Comparison of ENCODE assay signal across 8 cellular contexts in the genomic region with DNA sequence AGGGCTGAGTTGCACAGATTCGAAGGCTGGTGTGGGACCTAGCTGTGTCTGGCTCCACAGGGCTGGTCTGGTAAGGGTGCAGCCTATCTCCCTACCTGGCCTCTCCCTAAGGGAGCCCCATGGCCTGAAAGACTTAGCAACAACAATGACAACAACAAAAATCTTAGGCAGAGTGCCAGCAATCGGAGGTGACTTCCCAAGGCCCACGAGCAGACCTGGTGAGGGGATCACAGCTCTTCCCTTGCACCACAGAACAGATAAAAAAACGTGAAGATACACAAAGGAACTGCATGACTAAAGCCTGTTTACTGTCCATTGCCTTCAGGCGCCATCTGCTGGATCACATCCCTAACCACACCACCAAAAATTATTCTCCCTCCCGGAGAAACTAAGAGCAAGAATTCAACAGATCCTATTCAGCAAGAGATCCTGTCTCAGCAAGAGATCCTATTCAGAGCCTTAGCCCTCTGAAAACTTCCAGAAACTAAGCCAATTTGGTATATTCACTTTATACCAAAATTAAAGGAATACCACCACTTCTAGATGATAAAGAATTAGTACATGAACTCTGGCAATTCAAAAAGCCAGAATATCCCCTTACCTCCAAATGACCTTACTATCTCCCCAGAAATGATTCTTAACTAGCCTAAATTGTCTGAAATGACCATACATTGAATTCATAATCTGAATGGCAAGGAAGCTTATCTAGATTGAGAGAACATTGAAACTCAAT. TPM values are rescaled to one million over a fixed set of nuclear protein-coding genes. Genes with fewer than 3 reads are reported as not detected.
DNase-seq lines count a peak whose midpoint lies in the region; ATAC-seq and TF ChIP-seq lines count a peak whose summit lies in the region.

No MANE protein-coding gene starts in this region.

- H3K27ac ChIP-seq in right atrium auricular region: no peak overlapping the region
- H3K27ac ChIP-seq in gastrocnemius medialis: no peak overlapping the region

- DNase-seq in GDM1 (lab: John Stamatoyannopoulos, UW): peak; percentile 1
- peak; percentile 33 for DNase-seq in HS-27A (ENCODE audit: low read depth)
- DNase-seq in SHP77 (lab: John Stamatoyannopoulos, UW): peak; percentile 65 to 78
- DNase-seq in adipocyte (ENCODE audit: low read depth): peak; percentile 79
- DNase-seq in right atrium auricular region (ENCODE audit: low spot score): no peak
- no peak for DNase-seq in gastrocnemius medialis
- DNase-seq in NCI-H128 (lab: John Stamatoyannopoulos, UW; ENCODE audit: unreplicated experiment): no peak

- no peak overlapping the region for H3K4me3 ChIP-seq in adipocyte (ENCODE audit: low read length)
- H3K4me3 ChIP-seq in right atrium auricular region: no peak overlapping the region
- H3K4me3 ChIP-seq in gastrocnemius medialis: no peak overlapping the region

- H3K9ac ChIP-seq in adipocyte (ENCODE audit: low read length): no peak overlapping the region

- no peaks in the 10 kb centered on the region for H3K4me1 ChIP-seq in adipocyte (ENCODE audit: control insufficient read depth, insufficient read depth, low read length)
- H3K4me1 ChIP-seq in right atrium auricular region: no peaks in the 10 kb centered on the region
- no peaks in the 10 kb centered on the region for H3K4me1 ChIP-seq in gastrocnemius medialis

- H3K36me3 ChIP-seq in adipocyte (ENCODE audit: control insufficient read depth, insufficient read depth, low read length, severe bottlenecking): no peaks in the 10 kb centered on the region
- no peaks in the 10 kb centered on the region for H3K36me3 ChIP-seq in right atrium auricular region
- H3K36me3 ChIP-seq in gastrocnemius medialis: no peaks in the 10 kb centered on the region

- ATAC-seq in GM21423 (IDR thresholded peaks at IDR 0.05; ENCODE audit: unreplicated experiment) (peak; percentile 63), gastrocnemius medialis (no peak)

- intact Hi-C loops in gastrocnemius medialis (cut with DNase I; ENCODE audit: low total_unique reads): loop anchor here (1.0 kb wide), 1 partner anchor 290 kb away; no protein-coding TSS in a partner anchor

- TF ChIP-seq CTCF in right atrium auricular region (IDR thresholded peaks at IDR 0.05): peak; percentile 14 to 65
- peak; percentile 9 to 50 (median 40) for TF ChIP-seq CTCF in gastrocnemius medialis (IDR thresholded peaks at IDR 0.05 in 4 of 5, conservative IDR thresholded peaks at IDR 0.05 in 1 of 5)

- TF ChIP-seq POLR2A in gastrocnemius medialis (IDR thresholded peaks at IDR 0.05): no peak

- in situ Hi-C loops in gastrocnemius medialis (cut with MboI; ENCODE audit: low sequenced_read_pairs in 4 of 4): loop anchor here (5.0 to 25.0 kb wide), 3 partner anchors 285 to 292 kb away; partner anchors contain the start of gene GABRR3 (in 2 of the 4)

- H3K27me3 ChIP-seq in adipocyte (replicated peaks; ENCODE audit: control insufficient read depth, insufficient read depth, low read length) (peaks cover 37% of the 10 kb centered on the region), right atrium auricular region (no peaks in the 10 kb centered on the region), gastrocnemius medialis (no peaks in the 10 kb centered on the region)

- H3K9me3 ChIP-seq in adipocyte (ENCODE audit: control insufficient read depth, low read length) (no peaks in the 10 kb centered on the region), right atrium auricular region (no peaks in the 10 kb centered on the region), gastrocnemius medialis (no peaks in the 10 kb centered on the region)

RNA-seq across cellular contexts. Expression of gene OR5K4, which starts 24.1 kb away (rescaled TPM):
- total RNA-seq in right atrium auricular region: not detected
- not detected for total RNA-seq in gastrocnemius medialis

RNA-seq across cellular contexts. Expression of gene OR5H2, which starts 47.3 kb away (rescaled TPM):
- total RNA-seq in right atrium auricular region (not detected), gastrocnemius medialis (not detected)

Comparison
In these comparisons a context has a peak if more than half of its experiments do, and no peak if none do; other contexts are left out.
1. DNase-seq: peak in GDM1 (single experiment), HS-27A (single experiment), SHP77 (2 of 2) and adipocyte (single experiment); none in right atrium auricular region (single experiment), gastrocnemius medialis (0 of 2) and NCI-H128 (single experiment).